ENCODE assay signal across 11 cellular contexts in the genomic region with DNA sequence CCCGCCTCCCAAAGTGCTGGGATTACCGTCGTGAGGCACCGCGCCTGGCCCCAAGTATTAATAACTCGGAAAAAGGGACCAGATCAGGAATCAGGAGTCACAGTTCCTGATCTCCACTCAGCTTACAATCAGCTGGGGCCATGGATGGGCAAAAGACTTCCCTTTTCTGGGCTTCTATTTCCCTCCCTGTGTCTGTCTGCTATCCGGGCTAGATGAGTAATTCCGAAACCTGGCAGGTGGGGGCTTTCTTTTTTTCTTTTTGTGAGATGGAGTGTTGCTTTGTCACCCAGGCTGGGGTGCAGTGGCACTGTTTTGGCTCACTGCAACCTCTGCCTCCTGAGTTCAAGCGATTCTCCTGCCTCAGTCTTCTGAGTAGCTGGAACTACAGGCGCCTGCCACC.
DNase-seq lines count a peak whose midpoint lies in the region; ATAC-seq and TF ChIP-seq lines count a peak whose summit lies in the region.
"Had no signal": no experiment of that assay in that cellular context is flagged by ENCODE, and none has a peak within 500 bp of the region (broad histone marks: within the 10 kb centered on the region; RNA-seq: fewer than 3 reads in every experiment).

No MANE protein-coding gene starts in this region.

- H3K9ac ChIP-seq in MM.1S (ENCODE audit: low read length): no peak overlapping the region

- CTCF ChIA-PET in HEK293 (lab: Yijun Ruan, JAX): interaction anchor here (0.5 to 5.9 kb wide), 3 partner anchors 13 to 326 kb away, joined by 3 to 73 read pairs (median 3); no protein-coding TSS in a partner anchor

- H3K9me3 ChIP-seq in HEK293 (ENCODE audit: control insufficient read depth, insufficient read depth, low read depth, low read length) (no peaks in the 10 kb centered on the region), MM.1S (replicated peaks; ENCODE audit: insufficient read depth, low read length) (no peaks in the 10 kb centered on the region)
- H3K9me3 ChIP-seq: HAP-1, upper lobe of right lung had no signal

- H3K4me1 Mint-ChIP-seq in memory B cell: peaks cover 28% of the 10 kb centered on the region

- DNase-seq in activated CD4-positive, alpha-beta T cell treated with anti-CD3 and anti-CD28 coated beads for 48 hours: peak; percentile 44
- DNase-seq in activated CD4-positive, alpha-beta T cell treated with anti-CD3 and anti-CD28 coated beads, Interleukin-2, amount 50 U/mL, for 1 hour: no peak
- DNase-seq in MM.1S (peak; percentile 79), memory B cell (ENCODE audit: low spot score in 2 of 2) (peak in 1 of 2 donors; percentile 11), NCI-H1048 (lab: John Stamatoyannopoulos, UW) (no peak), hepatic stellate cell (ENCODE audit: low spot score) (no peak), HuH-7.5 (ENCODE audit: low spot score) (no peak)
- DNase-seq: amniotic stem cell, upper lobe of right lung had no signal

- no peaks in the 10 kb centered on the region for H3K27me3 ChIP-seq in MM.1S (replicated peaks; ENCODE audit: insufficient read depth, low read length)
- H3K27me3 ChIP-seq: upper lobe of right lung had no signal

- no peaks in the 10 kb centered on the region for H3K9me2 ChIP-seq in MM.1S (replicated peaks; ENCODE audit: insufficient read depth, low read length)

- no peak overlapping the region for H3K4me3 Mint-ChIP-seq in memory B cell

- peak overlapping the region; percentile 22; the same call in 1 of the 2 replicates for H3K4me2 ChIP-seq in MM.1S (ENCODE audit: low read depth, low read length)

- ATAC-seq in memory B cell (ENCODE audit: low read depth): peak; percentile 74
- ATAC-seq: upper lobe of right lung had no signal

- H3K27me3 Mint-ChIP-seq in memory B cell: no peaks in the 10 kb centered on the region

- H3K27ac ChIP-seq in HEK293 (ENCODE audit: extremely low read depth, low read depth, low read length) (no peak overlapping the region), MM.1S (ENCODE audit: low read length) (peak overlapping the region; percentile 47; the same call in 1 of the 2 replicates)
- H3K27ac ChIP-seq: upper lobe of right lung had no signal

- TF ChIP-seq CTCF in HEK293 (tag by site-specific recombination; IDR thresholded peaks at IDR 0.05): no peak; the same call in 1 of the 2 replicates
- TF ChIP-seq CTCF in MM.1S (IDR thresholded peaks at IDR 0.05; ENCODE audit: low read length): 0 out of 2 replicates have a peak, but pooled peaks have one; percentile 3

- H4K20me1 ChIP-seq in MM.1S (ENCODE audit: insufficient read depth, low read length): peaks cover 16% of the 10 kb centered on the region; the same call in 1 of the 2 replicates

- H3K27ac Mint-ChIP-seq in memory B cell: no peak overlapping the region

- H3F3A ChIP-seq in MM.1S (ENCODE audit: insufficient read depth, low read length): peaks cover 46% of the 10 kb centered on the region

- no peaks in the 10 kb centered on the region for H3K9me3 Mint-ChIP-seq in memory B cell

- H3K79me2 ChIP-seq in MM.1S (ENCODE audit: low read length): peaks cover 16% of the 10 kb centered on the region

- peaks cover 24% of the 10 kb centered on the region for H3K36me3 Mint-ChIP-seq in memory B cell

- H3K36me3 ChIP-seq in HEK293 (ENCODE audit: control insufficient read depth in 2 of 2, insufficient read depth in 1 of 2, low read length in 2 of 2) (peaks cover 14 to 42% of the 10 kb centered on the region in 2 experiments), MM.1S (replicated peaks; ENCODE audit: insufficient read depth, low read length) (peaks cover 13% of the 10 kb centered on the region)

- no peak overlapping the region for H3K4me3 ChIP-seq in HEK293 (ENCODE audit: low read depth, low read length)
- H3K4me3 ChIP-seq in MM.1S (ENCODE audit: low read length): no peak overlapping the region
- H3K4me3 ChIP-seq: HAP-1, upper lobe of right lung had no signal

- POLR2A ChIA-PET in HEK293 (lab: Yijun Ruan, JAX): no interaction called here

- no peaks in the 10 kb centered on the region for H3K4me1 ChIP-seq in HEK293 (ENCODE audit: control insufficient read depth, insufficient read depth, low read length)
- H3K4me1 ChIP-seq in MM.1S (ENCODE audit: low read length): peaks cover 26% of the 10 kb centered on the region
- H3K4me1 ChIP-seq: HAP-1 had no signal

- no peak overlapping the region for H2AFZ ChIP-seq in MM.1S (ENCODE audit: low read length)

TF ChIP-seq in HEK293, 187 proteins besides CTCF, POLR2A, EP300 and RAD21:
- TF ChIP-seq, protein P1, sequence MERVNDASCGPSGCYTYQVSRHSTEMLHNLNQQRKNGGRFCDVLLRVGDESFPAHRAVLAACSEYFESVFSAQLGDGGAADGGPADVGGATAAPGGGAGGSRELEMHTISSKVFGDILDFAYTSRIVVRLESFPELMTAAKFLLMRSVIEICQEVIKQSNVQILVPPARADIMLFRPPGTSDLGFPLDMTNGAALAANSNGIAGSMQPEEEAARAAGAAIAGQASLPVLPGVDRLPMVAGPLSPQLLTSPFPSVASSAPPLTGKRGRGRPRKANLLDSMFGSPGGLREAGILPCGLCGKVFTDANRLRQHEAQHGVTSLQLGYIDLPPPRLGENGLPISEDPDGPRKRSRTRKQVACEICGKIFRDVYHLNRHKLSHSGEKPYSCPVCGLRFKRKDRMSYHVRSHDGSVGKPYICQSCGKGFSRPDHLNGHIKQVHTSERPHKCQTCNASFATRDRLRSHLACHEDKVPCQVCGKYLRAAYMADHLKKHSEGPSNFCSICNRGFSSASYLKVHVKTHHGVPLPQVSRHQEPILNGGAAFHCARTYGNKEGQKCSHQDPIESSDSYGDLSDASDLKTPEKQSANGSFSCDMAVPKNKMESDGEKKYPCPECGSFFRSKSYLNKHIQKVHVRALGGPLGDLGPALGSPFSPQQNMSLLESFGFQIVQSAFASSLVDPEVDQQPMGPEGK (tag by site-specific recombination; IDR thresholded peaks at IDR 0.05): peak; percentile 44; the same call in 1 of the 2 replicates
- TF ChIP-seq ZNF664 (tag by site-specific recombination; IDR thresholded peaks at IDR 0.05) (0 out of 2 replicates have a peak, but pooled peaks have one; percentile 36), ZNF600 (tag by site-specific recombination; IDR thresholded peaks at IDR 0.05) (peak; percentile 49; the same call in 1 of the 2 replicates), ZFP3 (tag by site-specific recombination; IDR thresholded peaks at IDR 0.05; ENCODE audit: low read depth) (no peak), ZNF366 (tag by site-specific recombination; conservative IDR thresholded peaks at IDR 0.05) (no peak)
- TF ChIP-seq, protein P2, sequence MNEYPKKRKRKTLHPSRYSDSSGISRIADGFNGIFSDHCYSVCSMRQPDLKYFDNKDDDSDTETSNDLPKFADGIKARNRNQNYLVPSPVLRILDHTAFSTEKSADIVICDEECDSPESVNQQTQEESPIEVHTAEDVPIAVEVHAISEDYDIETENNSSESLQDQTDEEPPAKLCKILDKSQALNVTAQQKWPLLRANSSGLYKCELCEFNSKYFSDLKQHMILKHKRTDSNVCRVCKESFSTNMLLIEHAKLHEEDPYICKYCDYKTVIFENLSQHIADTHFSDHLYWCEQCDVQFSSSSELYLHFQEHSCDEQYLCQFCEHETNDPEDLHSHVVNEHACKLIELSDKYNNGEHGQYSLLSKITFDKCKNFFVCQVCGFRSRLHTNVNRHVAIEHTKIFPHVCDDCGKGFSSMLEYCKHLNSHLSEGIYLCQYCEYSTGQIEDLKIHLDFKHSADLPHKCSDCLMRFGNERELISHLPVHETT (tag by site-specific recombination; IDR thresholded peaks at IDR 0.05): peak; percentile 13; the same call in 1 of the 2 replicates

Comparison
In these comparisons a context has a peak if more than half of its experiments do, and no peak if none do; other contexts are left out.
1. DNase-seq: peak in activated CD4-positive, alpha-beta T cell treated with anti-CD3 and anti-CD28 coated beads for 48 hours (single experiment) and MM.1S (single experiment); none in activated CD4-positive, alpha-beta T cell treated with anti-CD3 and anti-CD28 coated beads, Interleukin-2, amount 50 U/mL, for 1 hour (single experiment), NCI-H1048 (single experiment), hepatic stellate cell (single experiment) and HuH-7.5 (single experiment).